Comparison of ENCODE assay signal across 1 cellular context in the genomic region with DNA sequence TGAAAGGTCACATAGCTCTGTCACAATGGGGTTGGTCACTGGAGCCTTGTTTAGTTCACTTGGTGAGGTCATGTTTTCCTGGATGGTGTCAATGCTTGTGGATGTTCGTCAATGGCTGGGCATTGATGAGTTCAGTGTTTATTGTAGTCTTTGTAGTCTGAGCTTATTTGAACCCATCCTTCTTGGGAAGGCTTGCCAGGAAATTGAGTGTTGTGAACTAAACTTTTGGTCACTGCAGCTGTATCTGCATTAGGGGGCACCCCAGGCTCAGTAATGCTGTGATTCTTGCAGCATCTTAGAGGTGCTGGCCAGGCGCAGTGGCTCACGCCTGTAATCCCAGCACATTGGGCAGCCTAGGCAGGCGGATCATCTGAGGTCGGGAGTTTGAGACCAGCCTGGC.
TF ChIP-seq lines count a peak whose summit lies in the region.

No MANE protein-coding gene starts in this region.

TF ChIP-seq in HepG2, 621 proteins besides CTCF, POLR2A, EP300 and RAD21:
- TF ChIP-seq ERF (CRISPR knock-in tag; IDR thresholded peaks at IDR 0.05) = 0 out of 2 replicates have a peak, but pooled peaks have one; percentile 32
- TF ChIP-seq ZFP37 (CRISPR knock-in tag; IDR thresholded peaks at IDR 0.05; ENCODE audit: borderline replicate concordance) = no peak
- no peak for TF ChIP-seq ZNF513 (CRISPR knock-in tag; conservative IDR thresholded peaks at IDR 0.05)
- no peak for TF ChIP-seq ZBTB7A (CRISPR knock-in tag; IDR thresholded peaks at IDR 0.05)
- TF ChIP-seq ZNF264 (CRISPR knock-in tag; IDR thresholded peaks at IDR 0.05) = no peak
- TF ChIP-seq MAZ (IDR thresholded peaks at IDR 0.05; ENCODE audit: borderline replicate concordance, low read depth, low read length) = no peak
- TF ChIP-seq MAZ (CRISPR knock-in tag; IDR thresholded peaks at IDR 0.05; ENCODE audit: low read depth) = 0 out of 2 replicates have a peak, but pooled peaks have one; percentile 23
- TF ChIP-seq, protein P1, sequence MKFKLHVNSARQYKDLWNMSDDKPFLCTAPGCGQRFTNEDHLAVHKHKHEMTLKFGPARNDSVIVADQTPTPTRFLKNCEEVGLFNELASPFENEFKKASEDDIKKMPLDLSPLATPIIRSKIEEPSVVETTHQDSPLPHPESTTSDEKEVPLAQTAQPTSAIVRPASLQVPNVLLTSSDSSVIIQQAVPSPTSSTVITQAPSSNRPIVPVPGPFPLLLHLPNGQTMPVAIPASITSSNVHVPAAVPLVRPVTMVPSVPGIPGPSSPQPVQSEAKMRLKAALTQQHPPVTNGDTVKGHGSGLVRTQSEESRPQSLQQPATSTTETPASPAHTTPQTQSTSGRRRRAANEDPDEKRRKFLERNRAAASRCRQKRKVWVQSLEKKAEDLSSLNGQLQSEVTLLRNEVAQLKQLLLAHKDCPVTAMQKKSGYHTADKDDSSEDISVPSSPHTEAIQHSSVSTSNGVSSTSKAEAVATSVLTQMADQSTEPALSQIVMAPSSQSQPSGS (CRISPR knock-in tag; IDR thresholded peaks at IDR 0.05) = 0 out of 2 replicates have a peak, but pooled peaks have one; percentile 17
- no peak for TF ChIP-seq ZNF747 (CRISPR knock-in tag; IDR thresholded peaks at IDR 0.05; ENCODE audit: borderline replicate concordance)
- 0 out of 2 replicates have a peak, but pooled peaks have one; percentile 29 for TF ChIP-seq ELF3 (CRISPR knock-in tag; IDR thresholded peaks at IDR 0.05)
- TF ChIP-seq TERF1 (CRISPR knock-in tag; IDR thresholded peaks at IDR 0.05) = no peak
- TF ChIP-seq HMGXB4 (CRISPR knock-in tag; IDR thresholded peaks at IDR 0.05; ENCODE audit: borderline replicate concordance in 1 of 2, low read depth in 1 of 2) = 0 out of 4 replicates have a peak, but pooled peaks have one; percentile 26 to 32
- 0 out of 2 replicates have a peak, but pooled peaks have one; percentile 12 for TF ChIP-seq ZNF331 (CRISPR knock-in tag; IDR thresholded peaks at IDR 0.05)
- TF ChIP-seq SPEN (CRISPR knock-in tag; IDR thresholded peaks at IDR 0.05; ENCODE audit: low read depth) = no peak
- TF ChIP-seq ZBTB21 (CRISPR knock-in tag; IDR thresholded peaks at IDR 0.05) = peak; percentile 28; the same call in 1 of the 2 replicates
- TF ChIP-seq THAP11 (CRISPR knock-in tag; IDR thresholded peaks at IDR 0.05) = peak; percentile 45; the same call in 1 of the 2 replicates
- 0 out of 2 replicates have a peak, but pooled peaks have one; percentile 22 for TF ChIP-seq ZNF605 (CRISPR knock-in tag; IDR thresholded peaks at IDR 0.05)
- no peak for TF ChIP-seq MYNN (CRISPR knock-in tag; IDR thresholded peaks at IDR 0.05; ENCODE audit: low read depth)
- TF ChIP-seq, protein P2, sequence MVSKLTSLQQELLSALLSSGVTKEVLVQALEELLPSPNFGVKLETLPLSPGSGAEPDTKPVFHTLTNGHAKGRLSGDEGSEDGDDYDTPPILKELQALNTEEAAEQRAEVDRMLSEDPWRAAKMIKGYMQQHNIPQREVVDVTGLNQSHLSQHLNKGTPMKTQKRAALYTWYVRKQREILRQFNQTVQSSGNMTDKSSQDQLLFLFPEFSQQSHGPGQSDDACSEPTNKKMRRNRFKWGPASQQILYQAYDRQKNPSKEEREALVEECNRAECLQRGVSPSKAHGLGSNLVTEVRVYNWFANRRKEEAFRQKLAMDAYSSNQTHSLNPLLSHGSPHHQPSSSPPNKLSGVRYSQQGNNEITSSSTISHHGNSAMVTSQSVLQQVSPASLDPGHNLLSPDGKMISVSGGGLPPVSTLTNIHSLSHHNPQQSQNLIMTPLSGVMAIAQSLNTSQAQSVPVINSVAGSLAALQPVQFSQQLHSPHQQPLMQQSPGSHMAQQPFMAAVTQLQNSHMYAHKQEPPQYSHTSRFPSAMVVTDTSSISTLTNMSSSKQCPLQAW (CRISPR knock-in tag; IDR thresholded peaks at IDR 0.05) = 0 out of 2 replicates have a peak, but pooled peaks have one; percentile 22
- no peak for TF ChIP-seq ZNF615 (CRISPR knock-in tag; IDR thresholded peaks at IDR 0.05; ENCODE audit: borderline replicate concordance)
- TF ChIP-seq SOX6 (IDR thresholded peaks at IDR 0.05) = no peak
- TF ChIP-seq SOX6 (CRISPR knock-in tag; IDR thresholded peaks at IDR 0.05) = 0 out of 2 replicates have a peak, but pooled peaks have one; percentile 14
- peak; percentile 84 for TF ChIP-seq SMC3 (IDR thresholded peaks at IDR 0.05; ENCODE audit: low read length)
- TF ChIP-seq, protein P3, sequence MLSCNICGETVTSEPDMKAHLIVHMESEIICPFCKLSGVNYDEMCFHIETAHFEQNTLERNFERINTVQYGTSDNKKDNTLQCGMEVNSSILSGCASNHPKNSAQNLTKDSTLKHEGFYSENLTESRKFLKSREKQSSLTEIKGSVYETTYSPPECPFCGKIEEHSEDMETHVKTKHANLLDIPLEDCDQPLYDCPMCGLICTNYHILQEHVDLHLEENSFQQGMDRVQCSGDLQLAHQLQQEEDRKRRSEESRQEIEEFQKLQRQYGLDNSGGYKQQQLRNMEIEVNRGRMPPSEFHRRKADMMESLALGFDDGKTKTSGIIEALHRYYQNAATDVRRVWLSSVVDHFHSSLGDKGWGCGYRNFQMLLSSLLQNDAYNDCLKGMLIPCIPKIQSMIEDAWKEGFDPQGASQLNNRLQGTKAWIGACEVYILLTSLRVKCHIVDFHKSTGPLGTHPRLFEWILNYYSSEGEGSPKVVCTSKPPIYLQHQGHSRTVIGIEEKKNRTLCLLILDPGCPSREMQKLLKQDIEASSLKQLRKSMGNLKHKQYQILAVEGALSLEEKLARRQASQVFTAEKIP (CRISPR knock-in tag; IDR thresholded peaks at IDR 0.05; ENCODE audit: borderline replicate concordance) = no peak
- 0 out of 2 replicates have a peak, but pooled peaks have one; percentile 12 for TF ChIP-seq CEBPG (CRISPR knock-in tag; IDR thresholded peaks at IDR 0.05)
- TF ChIP-seq STAG1 (CRISPR knock-in tag; IDR thresholded peaks at IDR 0.05) = peak; percentile 97
- TF ChIP-seq MIXL1 (CRISPR knock-in tag; IDR thresholded peaks at IDR 0.05) = 0 out of 2 replicates have a peak, but pooled peaks have one; percentile 32
- TF ChIP-seq, protein P4, sequence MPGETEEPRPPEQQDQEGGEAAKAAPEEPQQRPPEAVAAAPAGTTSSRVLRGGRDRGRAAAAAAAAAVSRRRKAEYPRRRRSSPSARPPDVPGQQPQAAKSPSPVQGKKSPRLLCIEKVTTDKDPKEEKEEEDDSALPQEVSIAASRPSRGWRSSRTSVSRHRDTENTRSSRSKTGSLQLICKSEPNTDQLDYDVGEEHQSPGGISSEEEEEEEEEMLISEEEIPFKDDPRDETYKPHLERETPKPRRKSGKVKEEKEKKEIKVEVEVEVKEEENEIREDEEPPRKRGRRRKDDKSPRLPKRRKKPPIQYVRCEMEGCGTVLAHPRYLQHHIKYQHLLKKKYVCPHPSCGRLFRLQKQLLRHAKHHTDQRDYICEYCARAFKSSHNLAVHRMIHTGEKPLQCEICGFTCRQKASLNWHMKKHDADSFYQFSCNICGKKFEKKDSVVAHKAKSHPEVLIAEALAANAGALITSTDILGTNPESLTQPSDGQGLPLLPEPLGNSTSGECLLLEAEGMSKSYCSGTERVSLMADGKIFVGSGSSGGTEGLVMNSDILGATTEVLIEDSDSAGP (CRISPR knock-in tag; IDR thresholded peaks at IDR 0.05; ENCODE audit: borderline replicate concordance) = no peak
